23 cellular contexts compared by ENCODE assay signal in genomic region chr3:80338366-80338765, GRCh38.
DNase-seq lines count a peak whose midpoint lies in the region; ATAC-seq and TF ChIP-seq lines count a peak whose summit lies in the region.
"Had no signal": no experiment of that assay in that cellular context is flagged by ENCODE, and none has a peak within 500 bp of the region (broad histone marks: within the 10 kb centered on the region; RNA-seq: fewer than 3 reads in every experiment).

No MANE protein-coding gene starts in this region.

- no peak overlapping the region for H3K4me2 ChIP-seq in trophoblast cell (ENCODE audit: low read length)

- no peak overlapping the region for H4K8ac ChIP-seq in trophoblast cell (ENCODE audit: low read depth, low read length)

- no peaks in the 10 kb centered on the region for H3K36me3 Mint-ChIP-seq in nephron progenitor cell (ENCODE audit: low read depth)
- H3K36me3 Mint-ChIP-seq: activated naive CD4-positive, alpha-beta T cell treated with anti-CD3 and anti-CD28 coated beads, Interleukin-2, amount 50 U/mL, for 24 hours; CD8-positive, alpha-beta memory T cell; naive thymus-derived CD4-positive, alpha-beta T cell had no signal

- no peak overlapping the region for H3K4me3 ChIP-seq in choroid plexus epithelial cell (ENCODE audit: low read depth, low read length)
- H3K4me3 ChIP-seq in trophoblast cell (ENCODE audit: low read depth, low read length) = no peak overlapping the region

- no peaks in the 10 kb centered on the region for H3K79me2 ChIP-seq in trophoblast cell (ENCODE audit: control insufficient read depth, insufficient read depth, low read length, poor library complexity)

- DNase-seq in H4 (ENCODE audit: low spot score) (peak; percentile 11), MV-4-11 (lab: John Stamatoyannopoulos, UW) (peak; percentile 21), choroid plexus epithelial cell (ENCODE audit: low read depth) (peak; percentile 62), trophoblast cell (no peak), nephron progenitor cell (no peak), NCI-H1436 (lab: John Stamatoyannopoulos, UW) (no peak)
- DNase-seq: activated CD4-positive, alpha-beta T cell treated with anti-CD3 and anti-CD28 coated beads for 36 hours; activated CD8-positive, alpha-beta T cell treated with anti-CD3 and anti-CD28 coated beads, Interleukin-2, amount 10 ng/mL, durations not matched to agents 7 days and 5 days; BE2C; CD8-positive, alpha-beta memory T cell; DMS 273 treated with DMSO at 0.1 percent for 48 hours; KBM-7; midbrain; naive thymus-derived CD4-positive, alpha-beta T cell; NCI-H1092; NCI-H187 treated with DMSO at 0.1 percent for 48 hours; NCI-H524; NK-92 treated with Interleukin-12 subunit alpha and Interleukin-12 subunit beta, amount 100 ng/mL, for 24 hours had no signal

- no peak overlapping the region for H2BK120ac ChIP-seq in trophoblast cell (ENCODE audit: insufficient read depth, low read length, poor library complexity)

- TF ChIP-seq CTCF in choroid plexus epithelial cell (conservative IDR thresholded peaks at IDR 0.05; ENCODE audit: low read depth, low read length) (no peak), nephron progenitor cell (IDR thresholded peaks at IDR 0.05) (no peak)

- no peak overlapping the region for H3K14ac ChIP-seq in trophoblast cell (ENCODE audit: low read length)

- H3K23ac ChIP-seq in trophoblast cell (ENCODE audit: low read length) = peak overlapping the region; percentile 24

- no peak overlapping the region for H3K4me3 Mint-ChIP-seq in nephron progenitor cell
- H3K4me3 Mint-ChIP-seq: activated CD4-positive, alpha-beta T cell treated with anti-CD3 and anti-CD28 coated beads for 36 hours; activated CD8-positive, alpha-beta T cell treated with anti-CD3 and anti-CD28 coated beads, Interleukin-2, amount 10 ng/mL, durations not matched to agents 7 days and 5 days; activated naive CD4-positive, alpha-beta T cell treated with anti-CD3 and anti-CD28 coated beads, Interleukin-2, amount 50 U/mL, for 24 hours; CD8-positive, alpha-beta memory T cell; central memory CD8-positive, alpha-beta T cell; naive thymus-derived CD4-positive, alpha-beta T cell; stimulated activated naive CD8-positive, alpha-beta T cell treated with anti-CD3 and anti-CD28 coated beads, Interleukin-15, Interleukin-2, amounts not matched to agents 100 ng/mL and 50 ng/mL, for 24 hours had no signal

- no peaks in the 10 kb centered on the region for H3K27me3 ChIP-seq in trophoblast cell (ENCODE audit: insufficient read depth, low read length)
- H3K27me3 ChIP-seq: BE2C had no signal

- no peak overlapping the region for H3K27ac Mint-ChIP-seq in nephron progenitor cell
- H3K27ac Mint-ChIP-seq: activated CD4-positive, alpha-beta T cell treated with anti-CD3 and anti-CD28 coated beads for 36 hours; activated CD8-positive, alpha-beta T cell treated with anti-CD3 and anti-CD28 coated beads, Interleukin-2, amount 10 ng/mL, durations not matched to agents 7 days and 5 days; activated naive CD4-positive, alpha-beta T cell treated with anti-CD3 and anti-CD28 coated beads, Interleukin-2, amount 50 U/mL, for 24 hours; activated T-helper 2 cell treated with anti-CD3 and anti-CD28 coated beads, Interferon-gamma antibody, Interleukin-2, Interleukin-4, amounts not matched to agents 10 μg/mL and 5 μg/mL and 100 μg/mL, durations not matched to agents 14 hours and 24 hours and 36 hours; CD8-positive, alpha-beta memory T cell; naive thymus-derived CD4-positive, alpha-beta T cell; stimulated activated naive CD8-positive, alpha-beta T cell treated with anti-CD3 and anti-CD28 coated beads, Interleukin-15, Interleukin-2, amounts not matched to agents 100 ng/mL and 50 ng/mL, for 24 hours had no signal

- H3K4me1 Mint-ChIP-seq in nephron progenitor cell = peaks cover 5% of the 10 kb centered on the region
- H3K4me1 Mint-ChIP-seq: activated CD4-positive, alpha-beta T cell treated with anti-CD3 and anti-CD28 coated beads for 36 hours; activated naive CD4-positive, alpha-beta T cell treated with anti-CD3 and anti-CD28 coated beads, Interleukin-2, amount 50 U/mL, for 24 hours; CD8-positive, alpha-beta memory T cell; central memory CD8-positive, alpha-beta T cell; naive thymus-derived CD4-positive, alpha-beta T cell had no signal

- H3K18ac ChIP-seq in trophoblast cell (ENCODE audit: low read length) = no peak overlapping the region

- no peak overlapping the region for H4K91ac ChIP-seq in trophoblast cell (ENCODE audit: low read depth, low read length)

- H4K12ac ChIP-seq in trophoblast cell (ENCODE audit: low read depth, low read length) = no peak overlapping the region

- no peaks in the 10 kb centered on the region for H3K9me3 Mint-ChIP-seq in nephron progenitor cell

- no peak overlapping the region for H3K27ac ChIP-seq in trophoblast cell (ENCODE audit: low read depth, low read length)

- H3K36me3 ChIP-seq in trophoblast cell (ENCODE audit: control insufficient read depth in 1 of 2, insufficient read depth in 2 of 2, low read length in 2 of 2) = no peaks in the 10 kb centered on the region
- H3K36me3 ChIP-seq: BE2C had no signal

- H3K9me3 ChIP-seq in trophoblast cell (ENCODE audit: insufficient read depth, low read depth, low read length) = no peaks in the 10 kb centered on the region
- H3K9me3 ChIP-seq: BE2C had no signal

- no peaks in the 10 kb centered on the region for H3K79me1 ChIP-seq in trophoblast cell (ENCODE audit: low read length)

- no peak overlapping the region for H3K9ac ChIP-seq in trophoblast cell (ENCODE audit: low read length)

- no peak overlapping the region for H2AFZ ChIP-seq in trophoblast cell (ENCODE audit: insufficient read depth, low read length, poor library complexity)

- no peak overlapping the region for H2BK12ac ChIP-seq in trophoblast cell (ENCODE audit: low read length)

- H2AK5ac ChIP-seq in trophoblast cell (ENCODE audit: low read length) = no peak overlapping the region

- H3K4ac ChIP-seq in trophoblast cell (ENCODE audit: low read depth, low read length) = no peak overlapping the region

- peaks cover 3% of the 10 kb centered on the region for H3K27me3 Mint-ChIP-seq in nephron progenitor cell (ENCODE audit: low read depth, poor library complexity)
- H3K27me3 Mint-ChIP-seq: activated CD4-positive, alpha-beta T cell treated with anti-CD3 and anti-CD28 coated beads for 36 hours; activated naive CD4-positive, alpha-beta T cell treated with anti-CD3 and anti-CD28 coated beads, Interleukin-2, amount 50 U/mL, for 24 hours; CD8-positive, alpha-beta memory T cell; central memory CD8-positive, alpha-beta T cell; naive thymus-derived CD4-positive, alpha-beta T cell; stimulated activated naive CD8-positive, alpha-beta T cell treated with anti-CD3 and anti-CD28 coated beads, Interleukin-15, Interleukin-2, amounts not matched to agents 100 ng/mL and 50 ng/mL, for 24 hours had no signal

- no CpG with 5 or more reads among the region's 4 CpGs for WGBS in trophoblast cell (ENCODE audit: extremely low coverage, insufficient coverage, insufficient read length)

- no peaks in the 10 kb centered on the region for H3K4me1 ChIP-seq in trophoblast cell (ENCODE audit: control insufficient read depth in 1 of 2, insufficient read depth in 2 of 2, low read length in 2 of 2)
- H3K4me1 ChIP-seq: BE2C had no signal

- no peak overlapping the region for H2BK5ac ChIP-seq in trophoblast cell (ENCODE audit: low read depth, low read length, poor library complexity)

- no peak for ATAC-seq in HG03095 (IDR thresholded peaks at IDR 0.05; ENCODE audit: unreplicated experiment)
- ATAC-seq: activated CD4-positive, alpha-beta T cell treated with anti-CD3 and anti-CD28 coated beads for 36 hours; activated CD8-positive, alpha-beta T cell treated with anti-CD3 and anti-CD28 coated beads, Interleukin-2, amount 10 ng/mL, durations not matched to agents 7 days and 5 days; naive thymus-derived CD4-positive, alpha-beta T cell had no signal

Comparison
In these comparisons a context has a peak if more than half of its experiments do, and no peak if none do; other contexts are left out.
1. DNase-seq: peak in H4 (single experiment), MV-4-11 (single experiment) and choroid plexus epithelial cell (single experiment); none in trophoblast cell (0 of 2), nephron progenitor cell (single experiment) and NCI-H1436 (single experiment).